ENCODE assay signal across 16 cellular contexts in genomic region chr14:50086316-50086700, GRCh38. TPM values are rescaled to one million over a fixed set of nuclear protein-coding genes. Genes with fewer than 3 reads are reported as not detected.
A peak's percentile ranks its signal among the peaks of the same experiment; 100 is the strongest.
DNase-seq lines count a peak whose midpoint lies in the region; ATAC-seq and TF ChIP-seq lines count a peak whose summit lies in the region.
"Had no signal": no experiment of that assay in that cellular context is flagged by ENCODE, and none has a peak within 500 bp of the region (broad histone marks: within the 10 kb centered on the region; RNA-seq: fewer than 3 reads in every experiment).

No MANE protein-coding gene starts in this region.

- peak overlapping the region; percentile 6 for H3K4me3 Mint-ChIP-seq in activated naive CD4-positive, alpha-beta T cell treated with anti-CD3 and anti-CD28 coated beads for 36 hours
- H3K4me3 Mint-ChIP-seq in central memory CD8-positive, alpha-beta T cell = peak overlapping the region; percentile 67
- H3K4me3 Mint-ChIP-seq in stimulated activated naive CD8-positive, alpha-beta T cell treated with anti-CD3 and anti-CD28 coated beads, Interleukin-15, amount 100 ng/mL, for 72 hours = peak overlapping the region; percentile 69 to 74
- H3K4me3 Mint-ChIP-seq: nephron had no signal

- no peak for TF ChIP-seq CTCF in Peyer's patch (IDR thresholded peaks at IDR 0.05)
- TF ChIP-seq CTCF in tibial nerve (IDR thresholded peaks at IDR 0.05) = no peak

- intact Hi-C loops in activated naive CD4-positive, alpha-beta T cell treated with anti-CD3 and anti-CD28 coated beads for 36 hours (cut with micrococcal nuclease) = loop anchor here (1.0 to 10.0 kb wide), 3 partner anchors 65 to 1778 kb away; partner anchors contain the start of genes GNG2 and KLHDC2

- no peak for DNase-seq in activated naive CD4-positive, alpha-beta T cell treated with anti-CD3 and anti-CD28 coated beads for 36 hours
- no peak for DNase-seq in activated naive CD4-positive, alpha-beta T cell (lab: John Stamatoyannopoulos, UW)
- DNase-seq in Peyer's patch (no peak), AG08396 (ENCODE audit: low spot score) (no peak), tibial nerve (ENCODE audit: low spot score in 2 of 2) (no peak)
- no peak for DNase-seq in central memory CD8-positive, alpha-beta T cell (ENCODE audit: low spot score in 2 of 2)
- DNase-seq in stimulated activated naive CD8-positive, alpha-beta T cell treated with anti-CD3 and anti-CD28 coated beads, Interleukin-15, amount 100 ng/mL, for 72 hours = no peak
- DNase-seq: activated CD4-positive, alpha-beta T cell treated with anti-CD3 and anti-CD28 coated beads for 1 hour; DMS 273 treated with DMSO at 0.1 percent for 48 hours; effector CD4-positive, alpha-beta T cell; NCI-H2029 treated with DMSO at 0.1 percent for 48 hours; NCI-H526 treated with DMSO at 0.1 percent for 48 hours; tibial artery had no signal

- H3K27me3 Mint-ChIP-seq in activated naive CD4-positive, alpha-beta T cell treated with anti-CD3 and anti-CD28 coated beads for 36 hours (ENCODE audit: low read depth) = no peaks in the 10 kb centered on the region
- H3K27me3 Mint-ChIP-seq in central memory CD8-positive, alpha-beta T cell = no peaks in the 10 kb centered on the region
- no peaks in the 10 kb centered on the region for H3K27me3 Mint-ChIP-seq in stimulated activated naive CD8-positive, alpha-beta T cell treated with anti-CD3 and anti-CD28 coated beads, Interleukin-15, amount 100 ng/mL, for 72 hours

- CTCF ChIA-PET in activated naive CD4-positive, alpha-beta T cell treated with anti-CD3 and anti-CD28 coated beads for 36 hours (lab: Charles Lee) = interaction anchor here (1.0 to 1.7 kb wide), 6 partner anchors 24 to 232 kb away, joined by 3 to 6 read pairs (median 4); no protein-coding TSS in a partner anchor

- H3K36me3 Mint-ChIP-seq in activated naive CD4-positive, alpha-beta T cell treated with anti-CD3 and anti-CD28 coated beads for 36 hours (ENCODE audit: low read depth) = no peaks in the 10 kb centered on the region
- H3K36me3 Mint-ChIP-seq in central memory CD8-positive, alpha-beta T cell (ENCODE audit: insufficient read depth) = peaks cover 30% of the 10 kb centered on the region

- H3K4me1 Mint-ChIP-seq in activated naive CD4-positive, alpha-beta T cell treated with anti-CD3 and anti-CD28 coated beads for 36 hours (ENCODE audit: low read depth) = peaks cover 93% of the 10 kb centered on the region
- H3K4me1 Mint-ChIP-seq in central memory CD8-positive, alpha-beta T cell = peaks cover 74% of the 10 kb centered on the region
- peaks cover 92% of the 10 kb centered on the region for H3K4me1 Mint-ChIP-seq in stimulated activated naive CD8-positive, alpha-beta T cell treated with anti-CD3 and anti-CD28 coated beads, Interleukin-15, amount 100 ng/mL, for 72 hours
- H3K4me1 Mint-ChIP-seq: nephron had no signal

- WGBS in tibial nerve, 2 donors = 77 to 83% methylated on average over 2 of the region's 2 CpGs

- H3K27ac Mint-ChIP-seq in activated naive CD4-positive, alpha-beta T cell treated with anti-CD3 and anti-CD28 coated beads for 36 hours = peak overlapping the region; percentile 83
- H3K27ac Mint-ChIP-seq in central memory CD8-positive, alpha-beta T cell (ENCODE audit: low read depth) = peak overlapping the region; percentile 94
- H3K27ac Mint-ChIP-seq in stimulated activated naive CD8-positive, alpha-beta T cell treated with anti-CD3 and anti-CD28 coated beads, Interleukin-15, amount 100 ng/mL, for 72 hours = peak overlapping the region; percentile 93 to 97
- H3K27ac Mint-ChIP-seq: nephron had no signal

- no peaks in the 10 kb centered on the region for H3K9me3 Mint-ChIP-seq in activated naive CD4-positive, alpha-beta T cell treated with anti-CD3 and anti-CD28 coated beads for 36 hours
- H3K9me3 Mint-ChIP-seq in central memory CD8-positive, alpha-beta T cell = no peaks in the 10 kb centered on the region
- no peaks in the 10 kb centered on the region for H3K9me3 Mint-ChIP-seq in stimulated activated naive CD8-positive, alpha-beta T cell treated with anti-CD3 and anti-CD28 coated beads, Interleukin-15, amount 100 ng/mL, for 72 hours
- H3K9me3 Mint-ChIP-seq: nephron had no signal

- H3K4me3 ChIP-seq in Peyer's patch (no peak overlapping the region), tibial nerve (no peak overlapping the region)
- H3K4me3 ChIP-seq: tibial artery had no signal

- TF ChIP-seq EP300 in tibial nerve (IDR thresholded peaks at IDR 0.05) = no peak

- H3K27me3 ChIP-seq in Peyer's patch (no peaks in the 10 kb centered on the region), tibial nerve (no peaks in the 10 kb centered on the region)
- H3K27me3 ChIP-seq: tibial artery had no signal

- H3K4me1 ChIP-seq in Peyer's patch = peaks cover 0 to 24% (median 5%) of the 10 kb centered on the region in 4 donors
- H3K4me1 ChIP-seq in tibial nerve = peaks cover 0 to 16% (median 0%) of the 10 kb centered on the region in 4 donors

- peak overlapping the region; percentile 5 to 96 (median 63) for H3K27ac ChIP-seq in Peyer's patch
- peak overlapping the region in 1 of 4 donors; percentile 75 for H3K27ac ChIP-seq in tibial nerve
- H3K27ac ChIP-seq: tibial artery had no signal

- no peak for ATAC-seq in central memory CD8-positive, alpha-beta T cell (replicated peaks; ENCODE audit: extremely low read depth, poor library complexity, severe bottlenecking)
- ATAC-seq in stimulated activated naive CD8-positive, alpha-beta T cell treated with anti-CD3 and anti-CD28 coated beads, Interleukin-15, amount 100 ng/mL, for 72 hours = no peak
- no peak for ATAC-seq in HG03571 (IDR thresholded peaks at IDR 0.05; ENCODE audit: unreplicated experiment)
- ATAC-seq: left lobe of liver had no signal

- H3K9me3 ChIP-seq in Peyer's patch (no peaks in the 10 kb centered on the region), tibial nerve (no peaks in the 10 kb centered on the region)
- H3K9me3 ChIP-seq: tibial artery had no signal

- no peak for TF ChIP-seq POLR2A in Peyer's patch (IDR thresholded peaks at IDR 0.05)
- no peak for TF ChIP-seq POLR2A in tibial nerve (IDR thresholded peaks at IDR 0.05)

- H3K36me3 ChIP-seq in Peyer's patch = peaks cover 0 to 5% (median 0%) of the 10 kb centered on the region in 3 donors
- peaks cover 0 to 4% (median 0%) of the 10 kb centered on the region in 3 donors for H3K36me3 ChIP-seq in tibial nerve
- H3K36me3 ChIP-seq: tibial artery had no signal

RNA-seq across cellular contexts. Expression of gene VCPKMT, which starts 30.1 kb away (rescaled TPM):
- total RNA-seq in activated naive CD4-positive, alpha-beta T cell treated with anti-CD3 and anti-CD28 coated beads for 36 hours = 10 to 100 TPM in 1 of 2 experiments, 1 to 10 TPM in 1; 9.6 to 10.5 TPM
- total RNA-seq in Peyer's patch = 1 to 10 TPM; 5.8 to 10.0 (median 7.0) TPM
- 1 to 10 TPM; 4.7 to 9.6 (median 5.9) TPM for total RNA-seq in tibial nerve

Comparison
In these comparisons a context has a peak if more than half of its experiments do, and no peak if none do; other contexts are left out.
1. H3K4me3 Mint-ChIP-seq: peak in every context shown above with its lines; median percentile 72 in stimulated activated naive CD8-positive, alpha-beta T cell treated with anti-CD3 and anti-CD28 coated beads, Interleukin-15, amount 100 ng/mL, for 72 hours; 67 in central memory CD8-positive, alpha-beta T cell; 6 in activated naive CD4-positive, alpha-beta T cell treated with anti-CD3 and anti-CD28 coated beads for 36 hours.